ENCODE assay signal across 22 cellular contexts in the genomic region with DNA sequence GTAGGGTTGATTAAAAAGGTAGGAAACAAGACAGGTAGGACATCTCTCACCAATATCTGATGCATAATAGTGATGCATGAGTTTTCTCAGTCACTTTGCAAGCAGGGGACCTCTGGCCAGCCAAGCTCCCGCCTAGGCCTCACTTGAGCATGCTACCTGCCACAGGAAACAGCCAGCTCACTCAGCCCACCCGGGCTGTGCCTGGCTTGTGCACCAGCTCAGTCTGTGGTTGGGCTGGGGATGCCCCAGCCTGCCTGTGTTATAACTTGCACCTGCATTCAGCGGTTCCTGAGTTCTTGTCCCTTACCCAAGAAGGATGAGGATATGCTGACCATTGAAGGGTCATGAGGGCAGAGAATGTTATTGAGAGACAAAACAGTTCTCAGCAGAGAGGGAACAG.
DNase-seq lines count a peak whose midpoint lies in the region; ATAC-seq and FAIRE-seq lines count a peak whose summit lies in the region.
"Had no signal": no experiment of that assay in that cellular context is flagged by ENCODE, and none has a peak within 500 bp of the region (broad histone marks: within the 10 kb centered on the region; RNA-seq: fewer than 3 reads in every experiment).

No MANE protein-coding gene starts in this region.

- POLR2A ChIA-PET in activated CD4-positive, alpha-beta memory T cell treated with anti-CD3 and anti-CD28 coated beads for 36 hours (lab: Charles Lee) = no interaction called here
- POLR2A ChIA-PET in activated CD4-positive, alpha-beta memory T cell treated with anti-CD3 and anti-CD28 coated beads, Interleukin-2, amount 10 ng/mL, durations not matched to agents 7 days and 5 days (lab: Charles Lee) = interaction anchor here (0.9 kb wide), 1 partner anchor 12 kb away, joined by 3 read pairs; no protein-coding TSS in a partner anchor

- in situ Hi-C loops in KBM-7 (cut with MboI; ENCODE audit: low pct_unique_long_range_greater_than_20kb, low sequenced_read_pairs) = no loop called here

- no peaks in the 10 kb centered on the region for H3K36me3 Mint-ChIP-seq in activated CD4-positive, alpha-beta memory T cell treated with anti-CD3 and anti-CD28 coated beads for 36 hours
- H3K36me3 Mint-ChIP-seq in activated CD4-positive, alpha-beta memory T cell treated with anti-CD3 and anti-CD28 coated beads, Interleukin-2, amount 10 ng/mL, durations not matched to agents 7 days and 5 days (ENCODE audit: low read depth) = no peaks in the 10 kb centered on the region
- H3K36me3 Mint-ChIP-seq: activated naive CD8-positive, alpha-beta T cell; IgD-negative memory B cell had no signal

- DNase-seq in activated CD4-positive, alpha-beta memory T cell treated with anti-CD3 and anti-CD28 coated beads for 36 hours = peak; percentile 14
- no peak for DNase-seq in activated CD4-positive, alpha-beta memory T cell treated with anti-CD3 and anti-CD28 coated beads, Interleukin-2, amount 10 ng/mL, durations not matched to agents 7 days and 5 days
- DNase-seq in urothelium cell line (ENCODE audit: low spot score) (no peak), dedifferentiated amniotic fluid mesenchymal stem cell (ENCODE audit: extremely low spot score) (no peak), H7 (no peak), KBM-7 (no peak)
- DNase-seq: activated CD4-positive, alpha-beta T cell treated with anti-CD3 and anti-CD28 coated beads for 48 hours; activated T-cell treated with anti-CD3 and anti-CD28 coated beads for 4 hours; DMS153; mesenchymal stem cell; NCI-H2081; NCI-H524 treated with DMSO at 0.1 percent for 48 hours; nephron progenitor cell; PC-9; T1000; transverse colon had no signal

- intact Hi-C loops in activated CD4-positive, alpha-beta memory T cell treated with anti-CD3 and anti-CD28 coated beads for 36 hours (cut with micrococcal nuclease) = no loop called here

- H3K27ac Mint-ChIP-seq in activated CD4-positive, alpha-beta memory T cell treated with anti-CD3 and anti-CD28 coated beads for 36 hours = no peak overlapping the region
- H3K27ac Mint-ChIP-seq in activated CD4-positive, alpha-beta memory T cell treated with anti-CD3 and anti-CD28 coated beads, Interleukin-2, amount 10 ng/mL, durations not matched to agents 7 days and 5 days = no peak overlapping the region
- H3K27ac Mint-ChIP-seq: activated naive CD8-positive, alpha-beta T cell; IgD-negative memory B cell; nephron progenitor cell had no signal

- peaks cover 4% of the 10 kb centered on the region for H3K27me3 Mint-ChIP-seq in activated CD4-positive, alpha-beta memory T cell treated with anti-CD3 and anti-CD28 coated beads for 36 hours
- H3K27me3 Mint-ChIP-seq in activated CD4-positive, alpha-beta memory T cell treated with anti-CD3 and anti-CD28 coated beads, Interleukin-2, amount 10 ng/mL, durations not matched to agents 7 days and 5 days = peaks cover 6% of the 10 kb centered on the region
- H3K27me3 Mint-ChIP-seq: IgD-negative memory B cell had no signal

- CTCF ChIA-PET in activated CD4-positive, alpha-beta memory T cell treated with anti-CD3 and anti-CD28 coated beads for 36 hours (lab: Charles Lee) = no interaction called here
- CTCF ChIA-PET in activated CD4-positive, alpha-beta memory T cell treated with anti-CD3 and anti-CD28 coated beads, Interleukin-2, amount 10 ng/mL, durations not matched to agents 7 days and 5 days (lab: Charles Lee) = no interaction called here

- H3K36me3 ChIP-seq in H7 (replicated peaks; ENCODE audit: control insufficient read depth, insufficient read depth, low read length) = no peaks in the 10 kb centered on the region
- H3K36me3 ChIP-seq: heart left ventricle, transverse colon had no signal

- peaks cover 5% of the 10 kb centered on the region for H3K9me3 Mint-ChIP-seq in activated CD4-positive, alpha-beta memory T cell treated with anti-CD3 and anti-CD28 coated beads for 36 hours
- H3K9me3 Mint-ChIP-seq in activated CD4-positive, alpha-beta memory T cell treated with anti-CD3 and anti-CD28 coated beads, Interleukin-2, amount 10 ng/mL, durations not matched to agents 7 days and 5 days = no peaks in the 10 kb centered on the region

- peak; percentile 67 for ATAC-seq in GM21717 (IDR thresholded peaks at IDR 0.05; ENCODE audit: unreplicated experiment)
- peak; percentile 88 for ATAC-seq in HG03432 (IDR thresholded peaks at IDR 0.05; ENCODE audit: unreplicated experiment)
- ATAC-seq: heart left ventricle had no signal

- no peaks in the 10 kb centered on the region for H3K27me3 ChIP-seq in H7 (ENCODE audit: control insufficient read depth, insufficient read depth, low read length)
- H3K27me3 ChIP-seq: heart left ventricle, transverse colon had no signal

- FAIRE-seq in urothelium cell line (lab: Jason Lieb, UNC) = peak; percentile 81
- FAIRE-seq: bronchial epithelial cell had no signal

- no peaks in the 10 kb centered on the region for H3K4me1 Mint-ChIP-seq in activated CD4-positive, alpha-beta memory T cell treated with anti-CD3 and anti-CD28 coated beads for 36 hours (ENCODE audit: low read depth)
- H3K4me1 Mint-ChIP-seq in activated CD4-positive, alpha-beta memory T cell treated with anti-CD3 and anti-CD28 coated beads, Interleukin-2, amount 10 ng/mL, durations not matched to agents 7 days and 5 days = no peaks in the 10 kb centered on the region
- H3K4me1 Mint-ChIP-seq: IgD-negative memory B cell, nephron progenitor cell had no signal

- no peak overlapping the region for H3K4me3 ChIP-seq in H7 (ENCODE audit: insufficient read depth, low read depth, low read length)
- H3K4me3 ChIP-seq: heart left ventricle, PC-9, transverse colon had no signal

- H3K4me3 Mint-ChIP-seq in activated CD4-positive, alpha-beta memory T cell treated with anti-CD3 and anti-CD28 coated beads for 36 hours = no peak overlapping the region
- no peak overlapping the region for H3K4me3 Mint-ChIP-seq in activated CD4-positive, alpha-beta memory T cell treated with anti-CD3 and anti-CD28 coated beads, Interleukin-2, amount 10 ng/mL, durations not matched to agents 7 days and 5 days
- H3K4me3 Mint-ChIP-seq: activated naive CD8-positive, alpha-beta T cell; IgD-negative memory B cell; nephron progenitor cell had no signal
